In genomic region chr22:21020802-21021429, GRCh38 we compare ENCODE assay signal across 1 cellular context.
TF ChIP-seq lines count a peak whose summit lies in the region.

No MANE protein-coding gene starts in this region.

TF ChIP-seq in K562, 482 proteins besides CTCF, POLR2A, EP300 and RAD21 (continued from another document and continues in another):
- TF ChIP-seq UBTF (IDR thresholded peaks at IDR 0.05; ENCODE audit: borderline replicate concordance in 1 of 2, low read depth in 2 of 2, low read length in 2 of 2) (0 out of 4 replicates have a peak, but pooled peaks of 1 of the 2 experiments have one; percentile 32), SNRNP70 (optimal IDR thresholded peaks at IDR 0.05; ENCODE audit: low read depth, low read length) (peak; percentile 71), PBX2 (CRISPR knock-in tag; IDR thresholded peaks at IDR 0.05; ENCODE audit: low read depth) (no peak), PBX2 (tag; conservative IDR thresholded peaks at IDR 0.05; ENCODE audit: low read depth) (no peak), ZNF780A (CRISPR knock-in tag; IDR thresholded peaks at IDR 0.05) (no peak), ZNF655 (CRISPR knock-in tag; IDR thresholded peaks at IDR 0.05) (no peak), NELFE (IDR thresholded peaks at IDR 0.05; ENCODE audit: insufficient read depth, insufficient read length) (no peak), CHD4 (IDR thresholded peaks at IDR 0.05; ENCODE audit: insufficient read depth, insufficient replicate concordance, low read depth, low read length, poor library complexity, severe bottlenecking) (no peak), HDAC1 (IDR thresholded peaks at IDR 0.05) (no peak), ZNF785 (CRISPR knock-in tag; IDR thresholded peaks at IDR 0.05) (no peak), U2AF1 (optimal IDR thresholded peaks at IDR 0.05; ENCODE audit: low read depth, low read length) (no peak), GATAD2B (IDR thresholded peaks at IDR 0.05; ENCODE audit: borderline replicate concordance) (no peak), ZNF589 (CRISPR knock-in tag; IDR thresholded peaks at IDR 0.05; ENCODE audit: low read depth) (no peak), HEY1 (CRISPR knock-in tag; IDR thresholded peaks at IDR 0.05; ENCODE audit: borderline replicate concordance) (no peak), FUS (optimal IDR thresholded peaks at IDR 0.05; ENCODE audit: low read depth, low read length) (no peak), TBL1XR1 (IDR thresholded peaks at IDR 0.05; ENCODE audit: low read length in 2 of 2) (0 out of 4 replicates have a peak, but pooled peaks of 1 of the 2 experiments have one; percentile 25), NCOA6 (IDR thresholded peaks at IDR 0.05) (no peak), ETV1 (tag; conservative IDR thresholded peaks at IDR 0.05; ENCODE audit: low read depth) (no peak), ZNF217 (CRISPR knock-in tag; IDR thresholded peaks at IDR 0.05) (no peak), RBFOX2 (IDR thresholded peaks at IDR 0.05; ENCODE audit: low read depth, low read length) (no peak), NFYB (IDR thresholded peaks at IDR 0.05; ENCODE audit: extremely low read depth, insufficient read length) (no peak), CBX2 (IDR thresholded peaks at IDR 0.05; ENCODE audit: insufficient read depth, low read length, poor library complexity, severe bottlenecking) (no peak), SP2 (IDR thresholded peaks at IDR 0.05; ENCODE audit: extremely low read depth, low read depth, low read length, poor library complexity, severe bottlenecking) (no peak), KHSRP (IDR thresholded peaks at IDR 0.05) (no peak), SMAD4 (CRISPR knock-in tag; conservative IDR thresholded peaks at IDR 0.05) (0 out of 2 replicates have a peak, but pooled peaks have one; percentile 20), SMC3 (conservative IDR thresholded peaks at IDR 0.05; ENCODE audit: insufficient read depth, low read depth, low read length) (peak; percentile 91), ARID2 (IDR thresholded peaks at IDR 0.05) (no peak), ZC3H4 (CRISPR knock-in tag; IDR thresholded peaks at IDR 0.05; ENCODE audit: borderline replicate concordance) (no peak), TCF3 (CRISPR knock-in tag; IDR thresholded peaks at IDR 0.05) (no peak), RBM15 (IDR thresholded peaks at IDR 0.05; ENCODE audit: insufficient read depth, low read length) (no peak), ERF (CRISPR knock-in tag; IDR thresholded peaks at IDR 0.05) (no peak), ZNF395 (CRISPR knock-in tag; IDR thresholded peaks at IDR 0.05) (no peak), PRPF4 (IDR thresholded peaks at IDR 0.05; ENCODE audit: insufficient read depth, low read depth, low read length, poor library complexity, severe bottlenecking) (no peak), RERE (CRISPR knock-in tag; IDR thresholded peaks at IDR 0.05; ENCODE audit: borderline replicate concordance) (no peak), ZNF398 (CRISPR knock-in tag; IDR thresholded peaks at IDR 0.05) (no peak), CEBPB (tag; IDR thresholded peaks at IDR 0.05) (peak; percentile 56; the same call in 1 of the 2 replicates), ELF4 (CRISPR knock-in tag; IDR thresholded peaks at IDR 0.05) (peak; percentile 66), NR1H2 (CRISPR knock-in tag; IDR thresholded peaks at IDR 0.05) (no peak), NR4A1 (CRISPR knock-in tag; IDR thresholded peaks at IDR 0.05) (0 out of 2 replicates have a peak, but pooled peaks have one; percentile 63), NR4A1 (tag; IDR thresholded peaks at IDR 0.05) (0 out of 2 replicates have a peak, but pooled peaks have one; percentile 44), KLF16 (IDR thresholded peaks at IDR 0.05) (no peak), TFE3 (CRISPR knock-in tag; IDR thresholded peaks at IDR 0.05) (no peak), HOXB6 (CRISPR knock-in tag; IDR thresholded peaks at IDR 0.05; ENCODE audit: borderline replicate concordance) (no peak), RFX1 (IDR thresholded peaks at IDR 0.05) (no peak), MIER1 (IDR thresholded peaks at IDR 0.05; ENCODE audit: low read depth) (no peak), NR3C1 (CRISPR knock-in tag; IDR thresholded peaks at IDR 0.05) (no peak), ILK (tag; IDR thresholded peaks at IDR 0.05; ENCODE audit: borderline replicate concordance, low read depth) (no peak), WHSC1 (IDR thresholded peaks at IDR 0.05; ENCODE audit: low read length) (no peak)
